In the genomic region with DNA sequence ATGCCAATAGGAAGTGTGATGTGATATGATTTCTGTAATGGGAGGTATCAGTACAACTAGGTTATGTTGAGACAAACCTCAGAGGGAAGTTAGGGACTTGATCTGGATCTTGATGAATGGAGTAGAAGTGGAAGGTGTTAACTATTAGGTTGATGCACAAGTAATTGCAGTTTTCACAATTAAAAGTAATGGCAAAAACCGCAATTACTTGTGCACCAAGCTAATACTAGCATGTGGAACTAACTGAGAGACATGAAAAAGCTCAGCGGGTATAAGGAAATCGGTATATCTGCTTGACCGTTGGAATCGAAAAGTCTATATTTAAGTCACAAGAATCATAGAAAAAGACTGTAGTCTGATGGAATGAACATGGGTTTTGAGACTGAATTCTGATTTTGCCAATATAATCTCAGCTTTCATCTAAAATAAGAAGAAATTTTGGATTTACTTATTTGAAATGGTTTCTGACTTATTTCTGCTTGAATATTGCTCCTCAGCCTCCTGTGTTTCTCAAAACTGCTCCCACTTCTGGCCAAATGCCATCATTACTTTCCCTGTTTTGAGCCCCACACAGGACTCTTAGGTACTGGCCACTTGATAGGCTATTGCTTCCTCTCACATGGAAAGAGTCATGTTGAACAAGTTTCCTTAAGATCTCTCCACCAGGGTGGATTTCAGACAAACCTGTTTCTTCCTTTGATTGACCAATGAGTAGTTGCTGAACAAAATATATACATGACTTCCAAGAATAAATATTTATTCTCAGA, we compare ENCODE assay signal across 13 cellular contexts.
DNase-seq lines count a peak whose midpoint lies in the region; ATAC-seq and TF ChIP-seq lines count a peak whose summit lies in the region.
"Had no signal": no experiment of that assay in that cellular context is flagged by ENCODE, and none has a peak within 500 bp of the region (broad histone marks: within the 10 kb centered on the region; RNA-seq: fewer than 3 reads in every experiment).

No MANE protein-coding gene starts in this region.

- H3K4me3 Mint-ChIP-seq in progenitor cell of endocrine pancreas (ENCODE audit: low read depth): no peak overlapping the region
- no peak overlapping the region for H3K4me3 Mint-ChIP-seq in activated CD8-positive, alpha-beta T cell treated with anti-CD3 and anti-CD28 coated beads, Interleukin-2, amount 10 ng/mL, durations not matched to agents 7 days and 5 days
- no peak overlapping the region for H3K4me3 Mint-ChIP-seq in activated CD4-positive, alpha-beta T cell treated with anti-CD3 and anti-CD28 coated beads, Interleukin-2, amount 10 ng/mL, durations not matched to agents 24 days and 14 days
- H3K4me3 Mint-ChIP-seq: activated naive CD4-positive, alpha-beta T cell treated with anti-CD3 and anti-CD28 coated beads, Interleukin-2, amount 50 U/mL, for 24 hours had no signal

- TF ChIP-seq CTCF in progenitor cell of endocrine pancreas (IDR thresholded peaks at IDR 0.05; ENCODE audit: unreplicated experiment): peak; percentile 41

- H3K36me3 Mint-ChIP-seq in progenitor cell of endocrine pancreas (ENCODE audit: insufficient read depth): no peaks in the 10 kb centered on the region
- H3K36me3 Mint-ChIP-seq in activated CD8-positive, alpha-beta T cell treated with anti-CD3 and anti-CD28 coated beads, Interleukin-2, amount 10 ng/mL, durations not matched to agents 7 days and 5 days (ENCODE audit: low read depth): no peaks in the 10 kb centered on the region
- no peaks in the 10 kb centered on the region for H3K36me3 Mint-ChIP-seq in activated CD4-positive, alpha-beta T cell treated with anti-CD3 and anti-CD28 coated beads, Interleukin-2, amount 10 ng/mL, durations not matched to agents 24 days and 14 days (ENCODE audit: low read depth)
- H3K36me3 Mint-ChIP-seq: activated naive CD4-positive, alpha-beta T cell treated with anti-CD3 and anti-CD28 coated beads, Interleukin-2, amount 50 U/mL, for 24 hours had no signal

- no peak overlapping the region for H3K27ac Mint-ChIP-seq in progenitor cell of endocrine pancreas
- no peak overlapping the region for H3K27ac Mint-ChIP-seq in activated CD8-positive, alpha-beta T cell treated with anti-CD3 and anti-CD28 coated beads, Interleukin-2, amount 10 ng/mL, durations not matched to agents 7 days and 5 days
- H3K27ac Mint-ChIP-seq in activated CD4-positive, alpha-beta T cell treated with anti-CD3 and anti-CD28 coated beads, Interleukin-2, amount 10 ng/mL, durations not matched to agents 24 days and 14 days: no peak overlapping the region
- H3K27ac Mint-ChIP-seq: activated naive CD4-positive, alpha-beta T cell treated with anti-CD3 and anti-CD28 coated beads, Interleukin-2, amount 50 U/mL, for 24 hours had no signal

- CTCF ChIA-PET in activated CD8-positive, alpha-beta T cell treated with anti-CD3 and anti-CD28 coated beads, Interleukin-2, amount 10 ng/mL, durations not matched to agents 7 days and 5 days (lab: Charles Lee): no interaction called here

- no peak for ATAC-seq in activated CD8-positive, alpha-beta T cell treated with anti-CD3 and anti-CD28 coated beads, Interleukin-2, amount 10 ng/mL, durations not matched to agents 7 days and 5 days

- no peaks in the 10 kb centered on the region for H3K9me3 Mint-ChIP-seq in progenitor cell of endocrine pancreas (ENCODE audit: low read depth)
- H3K9me3 Mint-ChIP-seq in activated CD8-positive, alpha-beta T cell treated with anti-CD3 and anti-CD28 coated beads, Interleukin-2, amount 10 ng/mL, durations not matched to agents 7 days and 5 days (ENCODE audit: insufficient read depth): peaks cover 3% of the 10 kb centered on the region
- H3K9me3 Mint-ChIP-seq in activated CD4-positive, alpha-beta T cell treated with anti-CD3 and anti-CD28 coated beads, Interleukin-2, amount 10 ng/mL, durations not matched to agents 24 days and 14 days: peaks cover 4% of the 10 kb centered on the region

- H3K4me1 Mint-ChIP-seq in progenitor cell of endocrine pancreas (ENCODE audit: low read depth): no peaks in the 10 kb centered on the region
- H3K4me1 Mint-ChIP-seq in activated CD8-positive, alpha-beta T cell treated with anti-CD3 and anti-CD28 coated beads, Interleukin-2, amount 10 ng/mL, durations not matched to agents 7 days and 5 days (ENCODE audit: low read depth): no peaks in the 10 kb centered on the region
- H3K4me1 Mint-ChIP-seq in activated CD4-positive, alpha-beta T cell treated with anti-CD3 and anti-CD28 coated beads, Interleukin-2, amount 10 ng/mL, durations not matched to agents 24 days and 14 days: no peaks in the 10 kb centered on the region
- H3K4me1 Mint-ChIP-seq: activated naive CD4-positive, alpha-beta T cell treated with anti-CD3 and anti-CD28 coated beads, Interleukin-2, amount 50 U/mL, for 24 hours had no signal

- no peaks in the 10 kb centered on the region for H3K27me3 Mint-ChIP-seq in progenitor cell of endocrine pancreas
- H3K27me3 Mint-ChIP-seq in activated CD8-positive, alpha-beta T cell treated with anti-CD3 and anti-CD28 coated beads, Interleukin-2, amount 10 ng/mL, durations not matched to agents 7 days and 5 days (ENCODE audit: low read depth): no peaks in the 10 kb centered on the region
- no peaks in the 10 kb centered on the region for H3K27me3 Mint-ChIP-seq in activated CD4-positive, alpha-beta T cell treated with anti-CD3 and anti-CD28 coated beads, Interleukin-2, amount 10 ng/mL, durations not matched to agents 24 days and 14 days
- H3K27me3 Mint-ChIP-seq: activated naive CD4-positive, alpha-beta T cell treated with anti-CD3 and anti-CD28 coated beads, Interleukin-2, amount 50 U/mL, for 24 hours had no signal

- POLR2A ChIA-PET in activated CD8-positive, alpha-beta T cell treated with anti-CD3 and anti-CD28 coated beads, Interleukin-2, amount 10 ng/mL, durations not matched to agents 7 days and 5 days (lab: Charles Lee): no interaction called here

- intact Hi-C loops in activated CD4-positive, alpha-beta T cell treated with anti-CD3 and anti-CD28 coated beads, Interleukin-2, amount 10 ng/mL, durations not matched to agents 24 days and 14 days (cut with micrococcal nuclease): no loop called here

- peak; percentile 8 to 39 for DNase-seq in NCI-H524 (lab: John Stamatoyannopoulos, UW)
- no peak for DNase-seq in NCI-H524 treated with DMSO at 0.1 percent for 48 hours (lab: John Stamatoyannopoulos, UW)
- DNase-seq in NCI-H460 (ENCODE audit: extremely low read depth, low read depth): peak; percentile 11
- DNase-seq in dermis blood vessel endothelial cell: peak; percentile 15
- DNase-seq in progenitor cell of endocrine pancreas (ENCODE audit: low spot score, unreplicated experiment): no peak
- no peak for DNase-seq in NOMO-1 (lab: John Stamatoyannopoulos, UW; ENCODE audit: unreplicated experiment in 2 of 2)
- DNase-seq in activated CD8-positive, alpha-beta T cell treated with anti-CD3 and anti-CD28 coated beads, Interleukin-2, amount 10 ng/mL, durations not matched to agents 7 days and 5 days: no peak
- DNase-seq in activated CD4-positive, alpha-beta T cell treated with anti-CD3 and anti-CD28 coated beads, Interleukin-2, amount 10 ng/mL, durations not matched to agents 24 days and 14 days: no peak
- DNase-seq: NCI-H1105 treated with DMSO at 0.1 percent for 48 hours, NCI-H510A treated with DMSO at 0.1 percent for 48 hours, SIG-M5, spleen had no signal

Comparison
In these comparisons a context has a peak if more than half of its experiments do, and no peak if none do; other contexts are left out.
1. DNase-seq: peak in NCI-H524 (2 of 2), NCI-H460 (single experiment) and dermis blood vessel endothelial cell (single experiment); none in NCI-H524 treated with DMSO at 0.1 percent for 48 hours (single experiment), progenitor cell of endocrine pancreas (single experiment), NOMO-1 (0 of 2), activated CD8-positive, alpha-beta T cell treated with anti-CD3 and anti-CD28 coated beads, Interleukin-2, amount 10 ng/mL, durations not matched to agents 7 days and 5 days (single experiment) and activated CD4-positive, alpha-beta T cell treated with anti-CD3 and anti-CD28 coated beads, Interleukin-2, amount 10 ng/mL, durations not matched to agents 24 days and 14 days (single experiment).